Comparison of ENCODE assay signal across 8 cellular contexts in genomic region chr10:103668351-103669242, GRCh38.
DNase-seq lines count a peak whose midpoint lies in the region; ATAC-seq, FAIRE-seq and TF ChIP-seq lines count a peak whose summit lies in the region.

No MANE protein-coding gene starts in this region.

- H3K27ac ChIP-seq in foreskin keratinocyte = peak overlapping the region; percentile 22

- in situ Hi-C loops in G401 (cut with HindIII; ENCODE audit: low sequenced_read_pairs) = no loop called here

- H3K4me1 ChIP-seq in foreskin keratinocyte = peaks cover 8% of the 10 kb centered on the region

- H3K27me3 ChIP-seq in foreskin keratinocyte = no peaks in the 10 kb centered on the region

- peak; percentile 51 for DNase-seq in G401 (ENCODE audit: low spot score)
- peak; percentile 60 for DNase-seq in T1000 (lab: John Stamatoyannopoulos, UW)
- DNase-seq in foreskin keratinocyte = no peak
- DNase-seq in retina = peak; percentile 73
- no peak for DNase-seq in NCI-H1092 (lab: John Stamatoyannopoulos, UW)
- no peak for DNase-seq in RCC 7860 (ENCODE audit: low spot score)
- DNase-seq in MV-4-11 (lab: John Stamatoyannopoulos, UW) = no peak

- no peak for TF ChIP-seq CTCF in foreskin keratinocyte (conservative IDR thresholded peaks at IDR 0.05)

- FAIRE-seq in RCC 7860 (lab: Jason Lieb, UNC) = no peak

- ATAC-seq in foreskin keratinocyte (peak; percentile 74), GM18502 (IDR thresholded peaks at IDR 0.05; ENCODE audit: poor library complexity, unreplicated experiment) (no peak)

Comparison
In these comparisons a context has a peak if more than half of its experiments do, and no peak if none do; other contexts are left out.
1. DNase-seq: peak in G401 (single experiment), T1000 (single experiment) and retina (single experiment); none in foreskin keratinocyte (0 of 2), NCI-H1092 (single experiment), RCC 7860 (single experiment) and MV-4-11 (single experiment).